Comparison of ENCODE assay signal across 12 cellular contexts in genomic region chr10:3451516-3452185, GRCh38.
DNase-seq lines count a peak whose midpoint lies in the region; ATAC-seq and TF ChIP-seq lines count a peak whose summit lies in the region.
"Had no signal": no experiment of that assay in that cellular context is flagged by ENCODE, and none has a peak within 500 bp of the region (broad histone marks: within the 10 kb centered on the region; RNA-seq: fewer than 3 reads in every experiment).

No MANE protein-coding gene starts in this region.

- POLR2A ChIA-PET in AG04450 (lab: Yijun Ruan, JAX), result interaction anchor here (1.0 to 2.3 kb wide), 9 partner anchors 16 to 893 kb away, joined by 3 to 13 read pairs (median 4); partner anchors contain the start of gene KLF6

- no peak overlapping the region for H4K12ac ChIP-seq in trophoblast cell (ENCODE audit: low read depth, low read length)

- H4K20me1 ChIP-seq in fibroblast of lung (ENCODE audit: control insufficient read depth, extremely low read depth, insufficient read depth, low read length), result no peaks in the 10 kb centered on the region

- H3K14ac ChIP-seq in trophoblast cell (ENCODE audit: low read length), result no peak overlapping the region

- H3K27me3 ChIP-seq in AG04450 (ENCODE audit: control insufficient read depth, insufficient read depth, low read length) (no peaks in the 10 kb centered on the region), SJSA1 (replicated peaks) (no peaks in the 10 kb centered on the region), fibroblast of lung (ENCODE audit: control insufficient read depth, insufficient read depth, low read length) (no peaks in the 10 kb centered on the region), trophoblast cell (ENCODE audit: insufficient read depth, low read length) (no peaks in the 10 kb centered on the region)

- no peak overlapping the region for H4K8ac ChIP-seq in trophoblast cell (ENCODE audit: low read depth, low read length)

- H3K4me1 ChIP-seq in SJSA1 (replicated peaks), result peaks cover 54% of the 10 kb centered on the region
- H3K4me1 ChIP-seq in fibroblast of lung (ENCODE audit: control insufficient read depth, extremely low read depth, insufficient read depth, low read length), result peaks cover 24% of the 10 kb centered on the region
- peaks cover 11 to 20% of the 10 kb centered on the region in 2 experiments for H3K4me1 ChIP-seq in trophoblast cell (ENCODE audit: control insufficient read depth in 1 of 2, insufficient read depth in 2 of 2, low read length in 2 of 2)

- H3K27ac ChIP-seq in AG04450 (ENCODE audit: low read depth, low read length) (peak overlapping the region; percentile 97), SJSA1 (peak overlapping the region; percentile 99), fibroblast of lung (ENCODE audit: insufficient read depth, low read length) (peak overlapping the region; percentile 90), trophoblast cell (ENCODE audit: low read depth, low read length) (no peak overlapping the region)
- H3K27ac ChIP-seq: HL-60 had no signal

- no CpG with 5 or more reads among the region's 5 CpGs for WGBS in trophoblast cell (ENCODE audit: extremely low coverage, insufficient coverage, insufficient read length)

- ATAC-seq in HG03108 (IDR thresholded peaks at IDR 0.05; ENCODE audit: unreplicated experiment) (no peak), GM18517 (IDR thresholded peaks at IDR 0.05; ENCODE audit: unreplicated experiment) (no peak)

- DNase-seq in AG04450 (ENCODE audit: low read depth, low spot score) (no peak), SJSA1 (ENCODE audit: low read depth in 1 of 2, low spot score in 2 of 2) (no peak), fibroblast of lung (ENCODE audit: low read depth in 2 of 2) (no peak), trophoblast cell (peak in 1 of 2 donors; percentile 27), ACHN (no peak), activated T-cell treated with anti-CD3 and anti-CD28 coated beads for 4 hours (no peak)
- DNase-seq: CD4-positive, alpha-beta memory T cell; NCI-H1105; T1000 had no signal

- H3K79me2 ChIP-seq in fibroblast of lung (ENCODE audit: control insufficient read depth, insufficient read depth, low read length) (no peaks in the 10 kb centered on the region), trophoblast cell (ENCODE audit: control insufficient read depth, insufficient read depth, low read length, poor library complexity) (peaks cover 4% of the 10 kb centered on the region)

- TF ChIP-seq CTCF in AG04450 (IDR thresholded peaks at IDR 0.05; ENCODE audit: low read depth, low read length) (no peak), fibroblast of lung (conservative IDR thresholded peaks at IDR 0.05 in 1 of 2, IDR thresholded peaks at IDR 0.05 in 1 of 2; ENCODE audit: low read depth in 1 of 2, low read length in 2 of 2) (no peak)

- H2AK5ac ChIP-seq in trophoblast cell (ENCODE audit: low read length), result peak overlapping the region; percentile 70

- no peak overlapping the region for H3K18ac ChIP-seq in trophoblast cell (ENCODE audit: low read length)

- peak overlapping the region; percentile 5 for H3K4me3 ChIP-seq in AG04450 (ENCODE audit: low read depth, low read length)
- H3K4me3 ChIP-seq in SJSA1, result no peak overlapping the region
- H3K4me3 ChIP-seq in fibroblast of lung (replicated peaks in 1 of 4; ENCODE audit: control extremely low read depth in 1 of 4, insufficient read depth in 1 of 4, low read depth in 3 of 4, low read length in 4 of 4), result peak overlapping the region in 2 of 4 experiments; percentile 22 to 38
- H3K4me3 ChIP-seq in trophoblast cell (ENCODE audit: low read depth, low read length), result no peak overlapping the region

- H3K9me3 ChIP-seq in AG04450 (ENCODE audit: control insufficient read depth, insufficient read depth, low read length), result no peaks in the 10 kb centered on the region
- H3K9me3 ChIP-seq in SJSA1 (replicated peaks), result no peaks in the 10 kb centered on the region
- no peaks in the 10 kb centered on the region for H3K9me3 ChIP-seq in fibroblast of lung (ENCODE audit: control insufficient read depth, insufficient read depth, low read depth, low read length)
- H3K9me3 ChIP-seq in trophoblast cell (ENCODE audit: insufficient read depth, low read depth, low read length), result no peaks in the 10 kb centered on the region

- H2BK120ac ChIP-seq in trophoblast cell (ENCODE audit: insufficient read depth, low read length, poor library complexity), result peak overlapping the region; percentile 23

- H2BK5ac ChIP-seq in trophoblast cell (ENCODE audit: low read depth, low read length, poor library complexity), result no peak overlapping the region

- H3K36me3 ChIP-seq in SJSA1 (no peaks in the 10 kb centered on the region), fibroblast of lung (ENCODE audit: control insufficient read depth, insufficient read depth, low read length) (no peaks in the 10 kb centered on the region), trophoblast cell (ENCODE audit: control insufficient read depth in 1 of 2, insufficient read depth in 2 of 2, low read length in 2 of 2) (no peaks in the 10 kb centered on the region)

- H2BK12ac ChIP-seq in trophoblast cell (ENCODE audit: low read length), result peak overlapping the region; percentile 55

- in situ Hi-C loops in ACHN (cut with HindIII; ENCODE audit: low pct_ligation_motif_present, low pct_unique_long_range_greater_than_20kb, low sequenced_read_pairs), result no loop called here

- H4K91ac ChIP-seq in trophoblast cell (ENCODE audit: low read depth, low read length), result peak overlapping the region; percentile 29

- H3K4me2 ChIP-seq in fibroblast of lung (ENCODE audit: extremely low read depth, insufficient read depth, low read length) (peak overlapping the region; percentile 76), trophoblast cell (ENCODE audit: low read length) (no peak overlapping the region)

- CTCF ChIA-PET in AG04450 (lab: Charles Lee), result interaction anchor here (0.5 to 1.7 kb wide), 6 partner anchors 10 to 1359 kb away, joined by 3 to 7 read pairs (median 5); no protein-coding TSS in a partner anchor

- H2AFZ ChIP-seq in fibroblast of lung (ENCODE audit: low read length) (peak overlapping the region; percentile 7), trophoblast cell (ENCODE audit: insufficient read depth, low read length, poor library complexity) (no peak overlapping the region)

- peak overlapping the region; percentile 9 for H3K9ac ChIP-seq in fibroblast of lung (ENCODE audit: insufficient read depth, low read length)
- no peak overlapping the region for H3K9ac ChIP-seq in trophoblast cell (ENCODE audit: low read length)

- no peak overlapping the region for H3K4ac ChIP-seq in trophoblast cell (ENCODE audit: low read depth, low read length)

- H3K23ac ChIP-seq in trophoblast cell (ENCODE audit: low read length), result no peak overlapping the region

- H3K79me1 ChIP-seq in trophoblast cell (ENCODE audit: low read length), result peaks cover 7% of the 10 kb centered on the region
